10 cellular contexts compared by ENCODE assay signal in the genomic region with DNA sequence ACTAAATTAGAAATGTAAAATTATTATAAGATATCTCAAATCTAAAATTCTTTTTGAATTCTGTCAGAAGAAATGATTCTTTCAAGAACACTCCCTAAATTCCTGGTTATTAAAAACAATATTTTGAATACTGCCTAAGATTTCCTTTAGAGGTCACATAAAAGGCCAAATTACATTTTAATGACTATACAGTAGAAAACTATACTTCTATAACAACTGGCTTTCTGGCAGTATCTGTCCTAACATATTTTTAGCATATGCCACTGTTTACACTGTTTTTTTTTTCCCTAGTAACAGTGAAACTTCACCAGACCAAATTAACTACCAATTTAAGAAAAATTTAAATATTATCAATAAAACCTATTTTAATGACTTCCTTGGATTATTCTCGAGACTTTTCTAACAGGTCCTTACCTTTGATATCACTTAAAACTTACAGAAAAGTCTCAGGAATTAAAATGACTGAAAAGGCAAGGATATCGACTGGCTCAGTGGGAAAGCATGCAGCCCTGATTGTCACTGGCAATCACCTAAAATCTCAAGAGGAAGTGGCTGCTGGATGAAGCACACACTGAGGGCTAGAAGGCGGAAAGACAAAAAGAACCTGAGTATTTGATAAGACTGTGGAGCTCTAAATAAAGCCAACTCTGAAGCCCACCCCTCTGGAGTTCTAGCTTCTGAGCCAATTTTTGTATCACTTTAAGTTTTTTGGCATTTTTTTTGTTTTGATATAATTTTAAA. TPM values are rescaled to one million over a fixed set of nuclear protein-coding genes. Genes with fewer than 3 reads are reported as not detected.
DNase-seq lines count a peak whose midpoint lies in the region; ATAC-seq and TF ChIP-seq lines count a peak whose summit lies in the region.
"Had no signal": no experiment of that assay in that cellular context is flagged by ENCODE, and none has a peak within 500 bp of the region (broad histone marks: within the 10 kb centered on the region; RNA-seq: fewer than 3 reads in every experiment).

No MANE protein-coding gene starts in this region.

- H3K27me3 Mint-ChIP-seq in HFFc6 (ENCODE audit: insufficient read depth) = no peaks in the 10 kb centered on the region; the same call in 1 of the 2 replicates
- H3K27me3 Mint-ChIP-seq: activated CD8-positive, alpha-beta memory T cell treated with anti-CD3 and anti-CD28 coated beads, Interleukin-2, amount 10 ng/mL, durations not matched to agents 7 days and 5 days; dendritic cell treated with granulocyte-macrophage colony-stimulating factor and Interleukin-4, amounts not matched to agents 40 ng/mL and 50 ng/mL, for 4 days had no signal

- peaks cover 65% of the 10 kb centered on the region for H3K4me1 Mint-ChIP-seq in HFFc6 (ENCODE audit: low read depth)

- in situ Hi-C loops in ACHN (cut with HindIII; ENCODE audit: low pct_ligation_motif_present, low pct_unique_long_range_greater_than_20kb, low sequenced_read_pairs) (no loop called here), GM13977 (cut with MboI; ENCODE audit: low pct_unique_long_range_greater_than_20kb, low sequenced_read_pairs, unreplicated experiment) (no loop called here)

- DNase-seq in ACHN = peak; percentile 22
- DNase-seq in HFFc6 = peak; percentile 52
- DNase-seq in amniotic epithelial cell (ENCODE audit: low read depth) = peak; percentile 9
- peak; percentile 40 for DNase-seq in iris pigment epithelial cell (ENCODE audit: low read depth)
- no peak for DNase-seq in GM10248 (ENCODE audit: extremely low spot score)
- no peak for DNase-seq in GM13977 (ENCODE audit: low spot score)
- DNase-seq: activated CD8-positive, alpha-beta memory T cell treated with anti-CD3 and anti-CD28 coated beads, Interleukin-2, amount 10 ng/mL, durations not matched to agents 7 days and 5 days had no signal

- TF ChIP-seq CTCF in HFFc6 (IDR thresholded peaks at IDR 0.05) = no peak
- TF ChIP-seq CTCF in GM10248 (IDR thresholded peaks at IDR 0.05; ENCODE audit: control extremely low read depth, extremely low read depth, low read depth, missing control alignments) = no peak
- TF ChIP-seq CTCF in GM13977 (IDR thresholded peaks at IDR 0.05; ENCODE audit: extremely low read depth, insufficient read depth, missing control alignments) = no peak

- ATAC-seq in HG02588 (IDR thresholded peaks at IDR 0.05; ENCODE audit: unreplicated experiment) (no peak), esophagus mucosa (no peak)
- ATAC-seq: activated CD8-positive, alpha-beta memory T cell treated with anti-CD3 and anti-CD28 coated beads, Interleukin-2, amount 10 ng/mL, durations not matched to agents 7 days and 5 days had no signal

- H3K9me3 Mint-ChIP-seq in HFFc6 = no peaks in the 10 kb centered on the region
- H3K9me3 Mint-ChIP-seq: dendritic cell treated with granulocyte-macrophage colony-stimulating factor and Interleukin-4, amounts not matched to agents 40 ng/mL and 50 ng/mL, for 4 days had no signal

- POLR2A ChIA-PET in GM10248 (lab: Yijun Ruan, JAX) = no interaction called here

- H3K36me3 Mint-ChIP-seq in HFFc6 (ENCODE audit: low read depth) = peaks cover 6% of the 10 kb centered on the region; the same call in 1 of the 2 replicates
- H3K36me3 Mint-ChIP-seq: activated CD8-positive, alpha-beta memory T cell treated with anti-CD3 and anti-CD28 coated beads, Interleukin-2, amount 10 ng/mL, durations not matched to agents 7 days and 5 days had no signal

- peak overlapping the region; percentile 95 for H3K27ac Mint-ChIP-seq in HFFc6
- H3K27ac Mint-ChIP-seq: activated CD8-positive, alpha-beta memory T cell treated with anti-CD3 and anti-CD28 coated beads, Interleukin-2, amount 10 ng/mL, durations not matched to agents 7 days and 5 days; dendritic cell treated with granulocyte-macrophage colony-stimulating factor and Interleukin-4, amounts not matched to agents 40 ng/mL and 50 ng/mL, for 4 days had no signal

- CTCF ChIA-PET in GM10248 (lab: Yijun Ruan, JAX) = interaction anchor here (1.3 to 1.7 kb wide), 2 partner anchors 12 kb away, joined by 6 to 9 read pairs; no protein-coding TSS in a partner anchor

- peak overlapping the region; percentile 73 for H3K4me3 Mint-ChIP-seq in HFFc6
- H3K4me3 Mint-ChIP-seq: activated CD8-positive, alpha-beta memory T cell treated with anti-CD3 and anti-CD28 coated beads, Interleukin-2, amount 10 ng/mL, durations not matched to agents 7 days and 5 days; dendritic cell treated with granulocyte-macrophage colony-stimulating factor and Interleukin-4, amounts not matched to agents 40 ng/mL and 50 ng/mL, for 4 days had no signal

RNA-seq across cellular contexts. Expression of a gene that starts 59.6 kb away (rescaled TPM):
- total RNA-seq in HFFc6 (2021; fragmentation: NEBNext Ultra II Directional; extraction: Animal tissue kit (Norgen Biotek cat#: 25700)) = 10 to 100 TPM; 22.2 to 33.7 (median 28.2) TPM
- total RNA-seq in esophagus mucosa = 15.6 TPM

Comparison
In these comparisons a context has a peak if more than half of its experiments do, and no peak if none do; other contexts are left out.
1. DNase-seq: peak in ACHN (single experiment), HFFc6 (single experiment), amniotic epithelial cell (single experiment) and iris pigment epithelial cell (single experiment); none in GM10248 (single experiment) and GM13977 (single experiment).